8 cellular contexts compared by ENCODE assay signal in the genomic region with DNA sequence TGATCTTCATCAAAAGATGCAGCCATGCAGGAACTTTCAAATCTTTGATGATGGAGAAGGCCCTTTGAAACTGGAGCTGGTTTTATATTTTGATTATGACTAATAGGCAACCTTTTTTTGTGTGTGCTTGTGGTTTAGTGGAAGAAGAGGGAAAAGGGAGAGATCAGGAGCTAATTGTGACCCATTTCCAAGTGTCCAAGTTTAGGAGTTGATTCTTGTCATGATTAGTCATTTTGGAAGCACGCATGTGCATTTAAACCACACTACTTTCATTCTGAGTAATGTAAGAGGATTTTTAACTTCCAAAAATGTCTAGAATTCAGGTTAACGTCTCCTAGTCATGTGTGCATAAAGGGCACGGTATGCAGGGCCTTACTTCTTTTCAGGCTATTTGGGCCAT. TPM values are rescaled to one million over a fixed set of nuclear protein-coding genes. Genes with fewer than 3 reads are reported as not detected.
DNase-seq lines count a peak whose midpoint lies in the region; ATAC-seq and TF ChIP-seq lines count a peak whose summit lies in the region.

No MANE protein-coding gene starts in this region.

- no peak overlapping the region for H2BK15ac ChIP-seq in mesenchymal stem cell (ENCODE audit: low read depth, poor library complexity, severe bottlenecking)

- peak overlapping the region; percentile 97 for H3K4me3 Mint-ChIP-seq in HFFc6

- in situ Hi-C loops in astrocyte of the cerebellum (cut with HindIII; ENCODE audit: low sequenced_read_pairs) = no loop called here

- peaks cover 66% of the 10 kb centered on the region for H3K4me1 Mint-ChIP-seq in HFFc6 (ENCODE audit: low read depth)

- peaks cover 10% of the 10 kb centered on the region; the same call in 1 of the 2 replicates for H3K36me3 ChIP-seq in ACC112 (ENCODE audit: insufficient read depth, low read length)
- H3K36me3 ChIP-seq in mesenchymal stem cell (ENCODE audit: control insufficient read depth in 1 of 2, insufficient read depth in 2 of 2, low read depth in 1 of 2, low read length in 2 of 2) = peaks cover 11 to 16% of the 10 kb centered on the region in 2 experiments

- no peak overlapping the region for H4K8ac ChIP-seq in mesenchymal stem cell (ENCODE audit: low read length)

- peaks cover 2% of the 10 kb centered on the region; the same call in 1 of the 2 replicates for H3K27me3 Mint-ChIP-seq in HFFc6 (ENCODE audit: insufficient read depth)

- no peaks in the 10 kb centered on the region for H3K27me3 ChIP-seq in ACC112 (ENCODE audit: insufficient read depth, low read length)
- no peaks in the 10 kb centered on the region for H3K27me3 ChIP-seq in mesenchymal stem cell (ENCODE audit: control insufficient read depth in 1 of 2, insufficient read depth in 1 of 2, low read length in 2 of 2)

- no peak overlapping the region for H3K18ac ChIP-seq in mesenchymal stem cell (ENCODE audit: low read depth in 1 of 2, low read length in 2 of 2)

- H4K91ac ChIP-seq in mesenchymal stem cell (ENCODE audit: low read length) = no peak overlapping the region

- H2BK120ac ChIP-seq in mesenchymal stem cell (ENCODE audit: low read depth, low read length) = no peak overlapping the region

- peak overlapping the region; percentile 86 for H3K27ac Mint-ChIP-seq in HFFc6

- no peaks in the 10 kb centered on the region for H3K9me3 Mint-ChIP-seq in HFFc6

- H3K14ac ChIP-seq in mesenchymal stem cell (ENCODE audit: low read length in 2 of 2) = no peak overlapping the region

- 0% methylated on average over 1 of the region's 3 CpGs for WGBS in mesenchymal stem cell

- TF ChIP-seq CTCF in HFFc6 (IDR thresholded peaks at IDR 0.05) (no peak), astrocyte of the cerebellum (IDR thresholded peaks at IDR 0.05; ENCODE audit: low read depth, low read length, missing control alignments) (no peak)

- peaks cover 34% of the 10 kb centered on the region for H3K4me1 ChIP-seq in ACC112 (ENCODE audit: control insufficient read depth, insufficient read depth, low read length, unreplicated experiment)
- H3K4me1 ChIP-seq in mesenchymal stem cell (ENCODE audit: control insufficient read depth, insufficient read depth, low read depth, low read length) = peaks cover 7% of the 10 kb centered on the region

- peaks cover 69% of the 10 kb centered on the region for H3K79me2 ChIP-seq in ACC112 (ENCODE audit: control insufficient read depth, insufficient read depth, low read length, unreplicated experiment)

- no peaks in the 10 kb centered on the region for H3K79me1 ChIP-seq in mesenchymal stem cell (replicated peaks; ENCODE audit: low read length, poor library complexity, severe bottlenecking)

- H3K23ac ChIP-seq in mesenchymal stem cell (ENCODE audit: low read length in 2 of 2) = no peak overlapping the region

- H3K4me3 ChIP-seq in ACC112 (ENCODE audit: low read depth, low read length) (peak overlapping the region; percentile 99), astrocyte of the cerebellum (ENCODE audit: low read depth, low read length) (peak overlapping the region; percentile 93), mesenchymal stem cell (ENCODE audit: insufficient read depth in 1 of 2, low read depth in 1 of 2, low read length in 2 of 2) (peak overlapping the region in 1 of 2 experiments; percentile 98)

- H3K4ac ChIP-seq in mesenchymal stem cell (ENCODE audit: low read depth in 1 of 2, low read length in 2 of 2) = no peak overlapping the region

- H2AFZ ChIP-seq in ACC112 (ENCODE audit: low read length, unreplicated experiment) (no peak overlapping the region), mesenchymal stem cell (ENCODE audit: low read depth, low read length) (no peak overlapping the region)

- ATAC-seq in GM18511 (IDR thresholded peaks at IDR 0.05; ENCODE audit: unreplicated experiment) = no peak
- ATAC-seq in HG03432 (IDR thresholded peaks at IDR 0.05; ENCODE audit: unreplicated experiment) = no peak

- H3K9ac ChIP-seq in mesenchymal stem cell (ENCODE audit: low read length) = peak overlapping the region; percentile 97

- no peak overlapping the region for H2BK5ac ChIP-seq in mesenchymal stem cell (ENCODE audit: low read depth, low read length, poor library complexity, severe bottlenecking)

- no peak overlapping the region for H2AK5ac ChIP-seq in mesenchymal stem cell (ENCODE audit: low read length, severe bottlenecking)

- H3K9me3 ChIP-seq in mesenchymal stem cell (ENCODE audit: control insufficient read depth, low read length) = no peaks in the 10 kb centered on the region

- H3K27ac ChIP-seq in ACC112 (ENCODE audit: low read depth, low read length) (peak overlapping the region; percentile 91), mesenchymal stem cell (ENCODE audit: low read length, poor library complexity, severe bottlenecking) (peak overlapping the region; percentile 75)

- H2BK12ac ChIP-seq in mesenchymal stem cell (ENCODE audit: low read length in 2 of 2) = no peak overlapping the region

- no peak overlapping the region for H3K4me2 ChIP-seq in mesenchymal stem cell (ENCODE audit: low read length, poor library complexity, severe bottlenecking)

- peak; percentile 98 for DNase-seq in HFFc6
- peak; percentile 93 for DNase-seq in astrocyte of the cerebellum (ENCODE audit: low read depth)
- peak; percentile 80 for DNase-seq in mesenchymal stem cell
- DNase-seq in pons (ENCODE audit: low spot score) = no peak
- DNase-seq in HUDEP-2 (lab: John Stamatoyannopoulos, UW; ENCODE audit: unreplicated experiment in 76 of 76) = no peak

- peaks cover 36% of the 10 kb centered on the region for H3K36me3 Mint-ChIP-seq in HFFc6 (ENCODE audit: low read depth)

RNA-seq across cellular contexts. Expression of gene FOXO3, which starts 3.5 kb away (rescaled TPM):
- 10 to 100 TPM; 21.1 to 28.9 (median 24.2) TPM for total RNA-seq in HFFc6 (2021; fragmentation: NEBNext Ultra II Directional; extraction: Animal tissue kit (Norgen Biotek cat#: 25700))
- 19.2 TPM for polyA plus RNA-seq in mesenchymal stem cell (2013, experiment 1 of 2)
- polyA plus RNA-seq in mesenchymal stem cell (2013, experiment 2 of 2) = 18.8 TPM

Comparison
In these comparisons a context has a peak if more than half of its experiments do, and no peak if none do; other contexts are left out.
1. DNase-seq: peak in HFFc6 (single experiment), astrocyte of the cerebellum (single experiment) and mesenchymal stem cell (single experiment); none in pons (single experiment) and HUDEP-2 (0 of 76).